Comparison of ENCODE assay signal across 8 cellular contexts in the genomic region with DNA sequence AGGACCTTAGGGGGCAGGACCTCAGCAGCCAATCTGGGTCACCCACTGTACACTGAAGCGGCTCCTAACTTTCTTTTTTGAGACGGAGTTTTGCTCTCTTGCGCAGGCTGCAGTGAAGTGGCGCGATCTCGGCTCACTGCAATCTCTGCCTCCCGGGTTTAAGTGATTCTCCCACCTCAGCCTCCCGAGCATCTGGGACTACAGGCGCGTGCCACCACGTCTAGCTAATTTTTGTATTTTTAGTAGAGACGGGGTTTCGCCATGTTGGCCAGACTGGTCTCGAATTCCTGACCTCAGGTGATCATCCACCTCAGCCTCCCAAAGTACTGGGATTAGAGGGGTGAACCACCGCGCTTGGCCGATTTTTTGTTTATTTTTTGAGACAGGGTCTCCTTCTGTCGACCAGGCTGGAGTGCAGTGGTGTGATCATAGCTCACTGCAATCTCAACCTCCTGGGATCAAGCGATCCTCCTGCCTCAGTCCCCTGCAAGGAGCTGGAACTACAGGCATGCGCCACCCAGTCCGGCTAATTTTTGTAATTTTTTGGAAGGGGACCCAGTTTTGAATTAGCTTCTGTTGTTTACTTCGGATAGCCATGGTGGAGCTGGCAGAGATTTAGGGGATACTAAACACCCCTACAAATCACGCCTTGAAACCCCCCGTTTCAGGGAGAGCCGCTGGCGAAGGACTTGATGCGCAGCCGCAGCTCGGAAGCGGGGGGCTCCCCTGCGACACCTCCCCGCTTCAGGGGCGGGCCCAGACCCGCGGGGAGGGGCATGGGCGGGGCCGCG. TPM values are rescaled to one million over a fixed set of nuclear protein-coding genes. Genes with fewer than 3 reads are reported as not detected.
DNase-seq lines count a peak whose midpoint lies in the region; ATAC-seq and TF ChIP-seq lines count a peak whose summit lies in the region.

No MANE protein-coding gene starts in this region.

- H3K9me3 ChIP-seq in iPS DF 6.9 (ENCODE audit: control insufficient read depth, insufficient read depth, low read length), result no peaks in the 10 kb centered on the region

- ATAC-seq in activated CD8-positive, alpha-beta T cell treated with anti-CD3 and anti-CD28 coated beads for 36 hours, result no peak
- no peak for ATAC-seq in stimulated activated naive B cell treated with anti-CD40 and anti-IgM and Interleukin-4, amounts not matched to agents 10 μg/mL and 1 μg/mL and 100 μg/mL, for 72 hours (replicated peaks)
- no peak for ATAC-seq in GM21381 (IDR thresholded peaks at IDR 0.05; ENCODE audit: unreplicated experiment)
- no peak for ATAC-seq in HG02798 (IDR thresholded peaks at IDR 0.05; ENCODE audit: poor library complexity, unreplicated experiment)

- H3K4me1 Mint-ChIP-seq in activated CD8-positive, alpha-beta T cell treated with anti-CD3 and anti-CD28 coated beads for 36 hours (ENCODE audit: low read depth), result peaks cover 30% of the 10 kb centered on the region
- H3K4me1 Mint-ChIP-seq in stimulated activated naive B cell treated with anti-CD40 and anti-IgM and Interleukin-4, amounts not matched to agents 10 μg/mL and 1 μg/mL and 100 μg/mL, for 72 hours, result peaks cover 13 to 30% of the 10 kb centered on the region in 2 donors

- no peaks in the 10 kb centered on the region for H3K27me3 ChIP-seq in iPS DF 6.9 (ENCODE audit: control insufficient read depth, insufficient read depth, low read length)

- H3K36me3 ChIP-seq in iPS DF 6.9 (ENCODE audit: control insufficient read depth, insufficient read depth, low read length), result peaks cover 2% of the 10 kb centered on the region; the same call in 1 of the 2 replicates

- CTCF ChIA-PET in activated CD8-positive, alpha-beta T cell treated with anti-CD3 and anti-CD28 coated beads for 36 hours (lab: Charles Lee), result interaction anchor here (0.7 to 6.4 kb wide), 10 partner anchors 17 to 239 kb away, joined by 3 to 47 read pairs (median 5); partner anchors contain the start of gene ARID3B

- no peaks in the 10 kb centered on the region for H3K27me3 Mint-ChIP-seq in activated CD8-positive, alpha-beta T cell treated with anti-CD3 and anti-CD28 coated beads for 36 hours
- H3K27me3 Mint-ChIP-seq in stimulated activated naive B cell treated with anti-CD40 and anti-IgM and Interleukin-4, amounts not matched to agents 10 μg/mL and 1 μg/mL and 100 μg/mL, for 72 hours, result no peaks in the 10 kb centered on the region

- H3K4me1 ChIP-seq in iPS DF 6.9 (ENCODE audit: control insufficient read depth, insufficient read depth, low read length), result no peaks in the 10 kb centered on the region

- H3K27ac ChIP-seq in iPS DF 6.9 (ENCODE audit: low read length), result no peak overlapping the region

- peak overlapping the region; percentile 67 for H3K27ac Mint-ChIP-seq in activated CD8-positive, alpha-beta T cell treated with anti-CD3 and anti-CD28 coated beads for 36 hours
- H3K27ac Mint-ChIP-seq in stimulated activated naive B cell treated with anti-CD40 and anti-IgM and Interleukin-4, amounts not matched to agents 10 μg/mL and 1 μg/mL and 100 μg/mL, for 72 hours, result peak overlapping the region; percentile 69

- POLR2A ChIA-PET in activated CD8-positive, alpha-beta T cell treated with anti-CD3 and anti-CD28 coated beads for 36 hours (lab: Charles Lee), result interaction anchor here (0.7 to 5.6 kb wide), 8 partner anchors 12 to 235 kb away, joined by 3 to 33 read pairs (median 4); partner anchors contain the start of genes ARID3B, EDC3 and UBL7

- H3K4me3 ChIP-seq in iPS DF 6.9 (ENCODE audit: low read length), result peak overlapping the region; percentile 92; the same call in 1 of the 2 replicates

- TF ChIP-seq CTCF in activated CD8-positive, alpha-beta T cell treated with anti-CD3 and anti-CD28 coated beads for 36 hours (IDR thresholded peaks at IDR 0.05), result no peak

- peak overlapping the region; percentile 69 for H3K4me3 Mint-ChIP-seq in activated CD8-positive, alpha-beta T cell treated with anti-CD3 and anti-CD28 coated beads for 36 hours
- H3K4me3 Mint-ChIP-seq in stimulated activated naive B cell treated with anti-CD40 and anti-IgM and Interleukin-4, amounts not matched to agents 10 μg/mL and 1 μg/mL and 100 μg/mL, for 72 hours, result peak overlapping the region; percentile 93 to 97

- DNase-seq in NCI-H2196 (lab: John Stamatoyannopoulos, UW; ENCODE audit: unreplicated experiment) (peak; percentile 56), NCI-H2196 treated with DMSO at 0.1 percent for 48 hours (lab: John Stamatoyannopoulos, UW; ENCODE audit: unreplicated experiment) (no peak), iPS DF 6.9 (ENCODE audit: low read depth, low spot score) (no peak), NCI-H146 treated with DMSO at 0.1 percent for 48 hours (lab: John Stamatoyannopoulos, UW; ENCODE audit: unreplicated experiment) (no peak)
- DNase-seq in activated CD8-positive, alpha-beta T cell treated with anti-CD3 and anti-CD28 coated beads for 36 hours, result no peak
- no peak for DNase-seq in stimulated activated naive B cell treated with anti-CD40 and anti-IgM and Interleukin-4, amounts not matched to agents 10 μg/mL and 1 μg/mL and 100 μg/mL, for 72 hours

- intact Hi-C loops in activated CD8-positive, alpha-beta T cell treated with anti-CD3 and anti-CD28 coated beads for 36 hours (cut with micrococcal nuclease), result no loop called here

- H3K36me3 Mint-ChIP-seq in activated CD8-positive, alpha-beta T cell treated with anti-CD3 and anti-CD28 coated beads for 36 hours (ENCODE audit: low read depth), result peaks cover 24% of the 10 kb centered on the region
- peaks cover 3 to 10% of the 10 kb centered on the region in 2 donors for H3K36me3 Mint-ChIP-seq in stimulated activated naive B cell treated with anti-CD40 and anti-IgM and Interleukin-4, amounts not matched to agents 10 μg/mL and 1 μg/mL and 100 μg/mL, for 72 hours

- no CpG with 5 or more reads among the region's 38 CpGs for WGBS in iPS DF 6.9 (ENCODE audit: insufficient coverage, insufficient read length)

- H3K9me3 Mint-ChIP-seq in activated CD8-positive, alpha-beta T cell treated with anti-CD3 and anti-CD28 coated beads for 36 hours, result no peaks in the 10 kb centered on the region
- H3K9me3 Mint-ChIP-seq in stimulated activated naive B cell treated with anti-CD40 and anti-IgM and Interleukin-4, amounts not matched to agents 10 μg/mL and 1 μg/mL and 100 μg/mL, for 72 hours, result no peaks in the 10 kb centered on the region

RNA-seq across cellular contexts. Expression of gene CLK3, which starts 1.5 kb away (rescaled TPM):
- total RNA-seq in activated CD8-positive, alpha-beta T cell treated with anti-CD3 and anti-CD28 coated beads for 36 hours, result 100 to 1,000 TPM; 159 to 168 TPM
